Comparison of ENCODE assay signal across 11 cellular contexts in the genomic region with DNA sequence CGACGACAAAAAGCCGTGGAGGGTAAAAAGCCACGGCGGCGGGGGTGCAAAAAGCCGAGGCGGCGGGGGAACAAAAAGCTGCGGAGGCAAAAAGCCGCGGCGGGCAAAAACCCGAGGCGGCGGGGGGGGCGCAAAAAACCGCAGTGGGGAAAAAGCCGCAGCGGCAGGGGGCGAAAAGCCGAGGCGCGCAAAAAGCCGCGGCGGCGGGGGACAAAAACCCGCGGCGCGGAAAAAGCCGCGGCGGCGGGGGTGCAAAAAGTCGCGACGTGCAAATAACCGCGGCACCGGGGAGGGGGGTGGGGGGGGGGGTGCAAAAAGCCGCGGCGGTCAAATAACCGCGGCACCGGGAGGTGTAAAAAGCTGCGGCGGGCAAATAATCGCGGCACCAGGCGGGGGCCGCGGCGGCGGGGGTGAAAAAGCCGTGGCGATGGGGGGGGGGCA.
DNase-seq lines count a peak whose midpoint lies in the region; ATAC-seq and TF ChIP-seq lines count a peak whose summit lies in the region.
"Had no signal": no experiment of that assay in that cellular context is flagged by ENCODE, and none has a peak within 500 bp of the region (broad histone marks: within the 10 kb centered on the region; RNA-seq: fewer than 3 reads in every experiment).

No MANE protein-coding gene starts in this region.

- ATAC-seq in aorta (ENCODE audit: low FRiP score) (no peak), GM18858 (IDR thresholded peaks at IDR 0.05; ENCODE audit: unreplicated experiment) (no peak), GM21447 (IDR thresholded peaks at IDR 0.05; ENCODE audit: unreplicated experiment) (no peak)
- ATAC-seq: left lung had no signal

- no peak for TF ChIP-seq CTCF in cardiac fibroblast (IDR thresholded peaks at IDR 0.05; ENCODE audit: low read depth, low read length)

- H3K27me3 ChIP-seq in aorta (ENCODE audit: control insufficient read depth in 1 of 2, insufficient read depth in 2 of 2, low read length in 1 of 2), result no peaks in the 10 kb centered on the region

- peak overlapping the region; percentile 44 to 53 for H3K4me3 ChIP-seq in cardiac fibroblast (replicated peaks in 1 of 2; ENCODE audit: low read depth in 2 of 2, low read length in 2 of 2)
- peak overlapping the region; percentile 15 to 31 for H3K4me3 ChIP-seq in aorta (ENCODE audit: low read length in 2 of 2)
- H3K4me3 ChIP-seq: SK-N-MC had no signal

- H3K36me3 ChIP-seq in aorta (ENCODE audit: control insufficient read depth in 1 of 2, insufficient read depth in 2 of 2, low read length in 1 of 2), result no peaks in the 10 kb centered on the region
- H3K36me3 ChIP-seq: left lung had no signal

- WGBS in aorta, 2 donors, result 1% methylated on average over 21 to 50 of the region's 59 CpGs

- H3K27ac ChIP-seq in aorta (ENCODE audit: low read depth in 1 of 2, low read length in 2 of 2), result no peak overlapping the region
- H3K27ac ChIP-seq: left lung, SK-N-MC had no signal

- intact Hi-C loops in aorta (cut with DNase I), result no loop called here

- H3K4me1 ChIP-seq in aorta (ENCODE audit: control insufficient read depth in 1 of 2, insufficient read depth in 2 of 2, low read length in 2 of 2), result no peaks in the 10 kb centered on the region
- H3K4me1 ChIP-seq: left lung had no signal

- DNase-seq in stimulated activated CD4-positive, alpha-beta T cell treated with anti-CD3 and anti-CD28 coated beads, Interleukin-12 subunit alpha, Interleukin-12 subunit beta, amount 100 ng/mL, for 4 hours, result peak; percentile 7
- DNase-seq in stimulated activated CD4-positive, alpha-beta T cell treated with anti-CD3 and anti-CD28 coated beads, Interleukin-2, amount 100 ng/mL, for 48 hours, result no peak
- DNase-seq in cardiac fibroblast (ENCODE audit: low read depth in 2 of 2) (peak in 1 of 2 donors; percentile 0), medulla oblongata (ENCODE audit: extremely low spot score) (peak; percentile 1), aorta (peak; percentile 16 to 30), NCI-H1930 (lab: John Stamatoyannopoulos, UW) (no peak)
- DNase-seq: anterior cingulate cortex had no signal

- H3K9me3 ChIP-seq in aorta (ENCODE audit: control insufficient read depth, low read length), result no peaks in the 10 kb centered on the region
- H3K9me3 ChIP-seq: left lung had no signal

Comparison
In these comparisons a context has a peak if more than half of its experiments do, and no peak if none do; other contexts are left out.
1. DNase-seq: peak in stimulated activated CD4-positive, alpha-beta T cell treated with anti-CD3 and anti-CD28 coated beads, Interleukin-12 subunit alpha, Interleukin-12 subunit beta, amount 100 ng/mL, for 4 hours (single experiment), medulla oblongata (single experiment) and aorta (2 of 2); none in stimulated activated CD4-positive, alpha-beta T cell treated with anti-CD3 and anti-CD28 coated beads, Interleukin-2, amount 100 ng/mL, for 48 hours (0 of 2) and NCI-H1930 (0 of 2).